ENCODE assay signal across 28 cellular contexts in genomic region chr10:71344154-71344915, GRCh38. TPM values are rescaled to one million over a fixed set of nuclear protein-coding genes. Genes with fewer than 3 reads are reported as not detected.
DNase-seq lines count a peak whose midpoint lies in the region; ATAC-seq and TF ChIP-seq lines count a peak whose summit lies in the region.
"Had no signal": no experiment of that assay in that cellular context is flagged by ENCODE, and none has a peak within 500 bp of the region (broad histone marks: within the 10 kb centered on the region; RNA-seq: fewer than 3 reads in every experiment).

No MANE protein-coding gene starts in this region.

- H3K4me2 ChIP-seq in BLaER1 treated with 17β-estradiol and CSF1 and Interleukin-3, amounts not matched to agents 10 nM and 100 nM, result peak overlapping the region; percentile 28 to 79 (median 49)
- H3K4me2 ChIP-seq in hepatocyte, result peak overlapping the region; percentile 45
- H3K4me2 ChIP-seq in neural progenitor cell, result no peak overlapping the region

- intact Hi-C loops in activated T-helper 1 cell treated with anti-CD3 and anti-CD28 coated beads, Interleukin-12 subunit alpha, Interleukin-12 subunit beta, Interleukin-2, Interleukin-4 antibody, amounts not matched to agents 30 ng/mL and 10 ng/mL and 1 ng/mL, durations not matched to agents 14 hours and 24 hours and 36 hours (cut with micrococcal nuclease), result no loop called here

- no peak overlapping the region for H3K27ac Mint-ChIP-seq in neural progenitor cell
- no peak overlapping the region for H3K27ac Mint-ChIP-seq in activated T-helper 1 cell treated with anti-CD3 and anti-CD28 coated beads, Interleukin-12 subunit alpha, Interleukin-12 subunit beta, Interleukin-2, Interleukin-4 antibody, amounts not matched to agents 30 ng/mL and 10 ng/mL and 1 ng/mL, durations not matched to agents 14 hours and 24 hours and 36 hours
- H3K27ac Mint-ChIP-seq: activated naive CD4-positive, alpha-beta T cell treated with anti-CD3 and anti-CD28 coated beads, Interleukin-2, amount 10 ng/mL, durations not matched to agents 7 days and 5 days; activated T-cell treated with anti-CD3 and anti-CD28 coated beads, Interleukin-2, amount 50 U/mL, for 72 hours; T-cell had no signal

- peaks cover 0 to 80% (median 37%) of the 10 kb centered on the region in 11 experiments; a peak in 13 of 22 replicates for H4K20me1 ChIP-seq in BLaER1 treated with 17β-estradiol and CSF1 and Interleukin-3, amounts not matched to agents 10 nM and 100 nM
- H4K20me1 ChIP-seq in hepatocyte (ENCODE audit: insufficient read depth, poor library complexity, severe bottlenecking) (no peaks in the 10 kb centered on the region), neural progenitor cell (ENCODE audit: low read depth) (no peaks in the 10 kb centered on the region)

- H3K4me1 ChIP-seq in BLaER1 treated with 17β-estradiol and CSF1 and Interleukin-3, amounts not matched to agents 10 nM and 100 nM, result peaks cover 17 to 39% (median 23%) of the 10 kb centered on the region in 10 experiments
- H3K4me1 ChIP-seq in HUES64 (ENCODE audit: insufficient read depth, low read length), result peaks cover 23% of the 10 kb centered on the region
- H3K4me1 ChIP-seq in hepatocyte (ENCODE audit: insufficient read depth), result peaks cover 75% of the 10 kb centered on the region
- peaks cover 19% of the 10 kb centered on the region for H3K4me1 ChIP-seq in neural progenitor cell

- no peaks in the 10 kb centered on the region for H3K9me3 Mint-ChIP-seq in neural progenitor cell
- H3K9me3 Mint-ChIP-seq in activated T-helper 1 cell treated with anti-CD3 and anti-CD28 coated beads, Interleukin-12 subunit alpha, Interleukin-12 subunit beta, Interleukin-2, Interleukin-4 antibody, amounts not matched to agents 30 ng/mL and 10 ng/mL and 1 ng/mL, durations not matched to agents 14 hours and 24 hours and 36 hours, result no peaks in the 10 kb centered on the region
- H3K9me3 Mint-ChIP-seq: activated naive CD4-positive, alpha-beta T cell treated with anti-CD3 and anti-CD28 coated beads, Interleukin-2, amount 10 ng/mL, durations not matched to agents 7 days and 5 days; activated T-cell treated with anti-CD3 and anti-CD28 coated beads, Interleukin-2, amount 50 U/mL, for 72 hours; T-cell had no signal

- H3K27me3 Mint-ChIP-seq in neural progenitor cell (ENCODE audit: insufficient read depth, low read depth), result peaks cover 8% of the 10 kb centered on the region
- no peaks in the 10 kb centered on the region for H3K27me3 Mint-ChIP-seq in activated T-helper 1 cell treated with anti-CD3 and anti-CD28 coated beads, Interleukin-12 subunit alpha, Interleukin-12 subunit beta, Interleukin-2, Interleukin-4 antibody, amounts not matched to agents 30 ng/mL and 10 ng/mL and 1 ng/mL, durations not matched to agents 14 hours and 24 hours and 36 hours (ENCODE audit: insufficient read depth)
- H3K27me3 Mint-ChIP-seq: activated naive CD4-positive, alpha-beta T cell treated with anti-CD3 and anti-CD28 coated beads, Interleukin-2, amount 10 ng/mL, durations not matched to agents 7 days and 5 days; T-cell had no signal

- H3K36me3 Mint-ChIP-seq in neural progenitor cell, result no peaks in the 10 kb centered on the region
- no peaks in the 10 kb centered on the region for H3K36me3 Mint-ChIP-seq in activated T-helper 1 cell treated with anti-CD3 and anti-CD28 coated beads, Interleukin-12 subunit alpha, Interleukin-12 subunit beta, Interleukin-2, Interleukin-4 antibody, amounts not matched to agents 30 ng/mL and 10 ng/mL and 1 ng/mL, durations not matched to agents 14 hours and 24 hours and 36 hours (ENCODE audit: low read depth)
- H3K36me3 Mint-ChIP-seq: activated naive CD4-positive, alpha-beta T cell treated with anti-CD3 and anti-CD28 coated beads, Interleukin-2, amount 10 ng/mL, durations not matched to agents 7 days and 5 days had no signal

- peaks cover 44% of the 10 kb centered on the region for H3K4me1 Mint-ChIP-seq in neural progenitor cell
- H3K4me1 Mint-ChIP-seq in activated T-helper 1 cell treated with anti-CD3 and anti-CD28 coated beads, Interleukin-12 subunit alpha, Interleukin-12 subunit beta, Interleukin-2, Interleukin-4 antibody, amounts not matched to agents 30 ng/mL and 10 ng/mL and 1 ng/mL, durations not matched to agents 14 hours and 24 hours and 36 hours (ENCODE audit: low read depth), result no peaks in the 10 kb centered on the region
- H3K4me1 Mint-ChIP-seq: activated naive CD4-positive, alpha-beta T cell treated with anti-CD3 and anti-CD28 coated beads, Interleukin-2, amount 10 ng/mL, durations not matched to agents 7 days and 5 days; T-cell had no signal

- DNase-seq in hepatocyte (ENCODE audit: low spot score), result no peak
- DNase-seq in neural progenitor cell (ENCODE audit: low spot score), result peak; percentile 34
- DNase-seq in epidermal melanocyte (ENCODE audit: insufficient read length, low spot score), result no peak
- DNase-seq in stimulated activated CD8-positive, alpha-beta memory T cell treated with anti-CD3 and anti-CD28 coated beads, Interleukin-4, amount 100 ng/mL, for 48 hours, result no peak
- no peak for DNase-seq in activated T-helper 1 cell treated with anti-CD3 and anti-CD28 coated beads, Interleukin-12 subunit alpha, Interleukin-12 subunit beta, Interleukin-2, Interleukin-4 antibody, amounts not matched to agents 30 ng/mL and 10 ng/mL and 1 ng/mL, durations not matched to agents 14 hours and 24 hours and 36 hours (ENCODE audit: low spot score)
- DNase-seq: ACHN; activated naive CD4-positive, alpha-beta T cell treated with anti-CD3 and anti-CD28 coated beads, Interleukin-2, amount 10 ng/mL, durations not matched to agents 7 days and 5 days; activated T-cell treated with anti-CD3 and anti-CD28 coated beads, Interleukin-2, amount 50 U/mL, for 72 hours; C1 segment of cervical spinal cord; dermis blood vessel endothelial cell; EL; head of caudate nucleus; Karpas-422; kidney; NCI-H187 treated with DMSO at 0.1 percent for 48 hours; NCI-H446 treated with DMSO at 0.1 percent for 48 hours; small intestine; stimulated activated CD4-positive, alpha-beta T cell treated with anti-CD3 and anti-CD28 coated beads, Interleukin-4, amount 100 ng/mL, for 1 hour; stimulated activated naive CD8-positive, alpha-beta T cell treated with anti-CD3 and anti-CD28 coated beads, Interleukin-15, Interleukin-2, amounts not matched to agents 100 U/mL and 50 U/mL, for 24 hours; T-cell had no signal

- H3K4me3 ChIP-seq in BLaER1 treated with 17β-estradiol and CSF1 and Interleukin-3, amounts not matched to agents 10 nM and 100 nM, result no peak overlapping the region
- H3K4me3 ChIP-seq in HUES64 (ENCODE audit: low read length) (no peak overlapping the region; the same call in 1 of the 2 replicates), hepatocyte (no peak overlapping the region), neural progenitor cell (no peak overlapping the region)
- H3K4me3 ChIP-seq: cardiac muscle cell, lung, thyroid gland had no signal

- H3K9me3 ChIP-seq in BLaER1 treated with 17β-estradiol and CSF1 and Interleukin-3, amounts not matched to agents 10 nM and 100 nM (replicated peaks in 1 of 11), result no peaks in the 10 kb centered on the region
- H3K9me3 ChIP-seq in HUES64 (ENCODE audit: insufficient read depth, low read depth, low read length) (no peaks in the 10 kb centered on the region), hepatocyte (ENCODE audit: low read depth) (no peaks in the 10 kb centered on the region), neural progenitor cell (ENCODE audit: low read depth) (no peaks in the 10 kb centered on the region)
- H3K9me3 ChIP-seq: thyroid gland had no signal

- no peaks in the 10 kb centered on the region for H3K9me2 ChIP-seq in hepatocyte (replicated peaks; ENCODE audit: insufficient read depth)

- H2AFZ ChIP-seq in hepatocyte, result no peak overlapping the region
- no peak overlapping the region for H2AFZ ChIP-seq in neural progenitor cell (replicated peaks)

- no peak overlapping the region for H3K4me3 Mint-ChIP-seq in neural progenitor cell
- H3K4me3 Mint-ChIP-seq in activated T-helper 1 cell treated with anti-CD3 and anti-CD28 coated beads, Interleukin-12 subunit alpha, Interleukin-12 subunit beta, Interleukin-2, Interleukin-4 antibody, amounts not matched to agents 30 ng/mL and 10 ng/mL and 1 ng/mL, durations not matched to agents 14 hours and 24 hours and 36 hours, result no peak overlapping the region
- H3K4me3 Mint-ChIP-seq: activated naive CD4-positive, alpha-beta T cell treated with anti-CD3 and anti-CD28 coated beads, Interleukin-2, amount 10 ng/mL, durations not matched to agents 7 days and 5 days; activated T-cell treated with anti-CD3 and anti-CD28 coated beads, Interleukin-2, amount 50 U/mL, for 72 hours; T-cell had no signal

- no peaks in the 10 kb centered on the region for H3K27me3 ChIP-seq in BLaER1 treated with 17β-estradiol and CSF1 and Interleukin-3, amounts not matched to agents 10 nM and 100 nM
- H3K27me3 ChIP-seq in HUES64 (ENCODE audit: insufficient read depth, low read length) (no peaks in the 10 kb centered on the region), hepatocyte (no peaks in the 10 kb centered on the region), neural progenitor cell (no peaks in the 10 kb centered on the region)
- H3K27me3 ChIP-seq: cardiac muscle cell, thyroid gland had no signal

- no peak for TF ChIP-seq CTCF in hepatocyte (IDR thresholded peaks at IDR 0.05; ENCODE audit: poor library complexity)
- TF ChIP-seq CTCF in neural progenitor cell (IDR thresholded peaks at IDR 0.05), result no peak

- H3K9ac ChIP-seq in BLaER1 treated with 17β-estradiol and CSF1 and Interleukin-3, amounts not matched to agents 10 nM and 100 nM, result no peak overlapping the region; a peak in 1 of 22 replicates
- H3K9ac ChIP-seq in HUES64 (ENCODE audit: low read depth, low read length) (peak overlapping the region; percentile 23), neural progenitor cell (no peak overlapping the region)

- 40% methylated on average over 8 of the region's 8 CpGs for WGBS in HUES64
- 76% methylated on average over 8 of the region's 8 CpGs for WGBS in hepatocyte (ENCODE audit: low lambda C conversion rate, missing lambda C conversion rate)

- H3F3A ChIP-seq in neural progenitor cell (ENCODE audit: low read depth), result peaks cover 12% of the 10 kb centered on the region

- H3K79me2 ChIP-seq in hepatocyte (no peaks in the 10 kb centered on the region), neural progenitor cell (ENCODE audit: low read depth) (no peaks in the 10 kb centered on the region)

- ATAC-seq in GM21723 (IDR thresholded peaks at IDR 0.05; ENCODE audit: unreplicated experiment), result no peak
- ATAC-seq: activated T-cell treated with anti-CD3 and anti-CD28 coated beads, Interleukin-2, amount 50 U/mL, for 72 hours; Panc1; stimulated activated naive CD8-positive, alpha-beta T cell treated with anti-CD3 and anti-CD28 coated beads, Interleukin-15, Interleukin-2, amounts not matched to agents 100 U/mL and 50 U/mL, for 24 hours; T-cell had no signal

- peak overlapping the region in 2 of 11 experiments; percentile 13 to 23; a peak in 3 of 22 replicates for H3K27ac ChIP-seq in BLaER1 treated with 17β-estradiol and CSF1 and Interleukin-3, amounts not matched to agents 10 nM and 100 nM
- H3K27ac ChIP-seq in HUES64 (ENCODE audit: low read depth, low read length), result peak overlapping the region; percentile 91
- peak overlapping the region; percentile 93 for H3K27ac ChIP-seq in hepatocyte
- no peak overlapping the region for H3K27ac ChIP-seq in neural progenitor cell
- H3K27ac ChIP-seq: cardiac muscle cell, epithelial cell of prostate, thyroid gland had no signal

- H3K36me3 ChIP-seq in BLaER1 treated with 17β-estradiol and CSF1 and Interleukin-3, amounts not matched to agents 10 nM and 100 nM, result peaks cover 2 to 49% (median 16%) of the 10 kb centered on the region in 11 experiments; a peak in 18 of 22 replicates
- H3K36me3 ChIP-seq in HUES64 (ENCODE audit: insufficient read depth, low read length) (no peaks in the 10 kb centered on the region), hepatocyte (replicated peaks; ENCODE audit: insufficient read depth, low read depth) (no peaks in the 10 kb centered on the region), neural progenitor cell (no peaks in the 10 kb centered on the region)
- H3K36me3 ChIP-seq: cardiac muscle cell, thyroid gland had no signal

RNA-seq across cellular contexts. Expression of gene SLC29A3, which starts 25.3 kb away (rescaled TPM):
- 10.5 TPM for polyA plus RNA-seq in HUES64 (2013, experiment 1 of 2)
- 10.5 TPM for polyA plus RNA-seq in HUES64 (2013, experiment 2 of 2)
- 8.4 and 11.4 TPM in 2 replicates for total RNA-seq in hepatocyte
- polyA plus RNA-seq in hepatocyte, result 11.3 and 12.0 TPM in 2 replicates
- total RNA-seq in neural progenitor cell (ENCODE audit: low replicate concordance), result 2.5 and 9.0 TPM in 2 replicates
- 6.6 and 6.8 TPM in 2 replicates for total RNA-seq in activated T-helper 1 cell treated with anti-CD3 and anti-CD28 coated beads, Interleukin-12 subunit alpha, Interleukin-12 subunit beta, Interleukin-2, Interleukin-4 antibody, amounts not matched to agents 30 ng/mL and 10 ng/mL and 1 ng/mL, durations not matched to agents 14 hours and 24 hours and 36 hours

RNA-seq across cellular contexts. Expression of gene CDH23, which starts 52.4 kb away (rescaled TPM):
- 4.0 TPM for polyA plus RNA-seq in HUES64 (2013, experiment 1 of 2)
- polyA plus RNA-seq in HUES64 (2013, experiment 2 of 2), result 5.1 TPM
- total RNA-seq in hepatocyte (0.30 and 0.56 TPM in 2 replicates), neural progenitor cell (ENCODE audit: low replicate concordance) (5.9 and 10.3 TPM in 2 replicates)
- polyA plus RNA-seq in hepatocyte, result 0.66 and 1.5 TPM in 2 replicates
- total RNA-seq in activated T-helper 1 cell treated with anti-CD3 and anti-CD28 coated beads, Interleukin-12 subunit alpha, Interleukin-12 subunit beta, Interleukin-2, Interleukin-4 antibody, amounts not matched to agents 30 ng/mL and 10 ng/mL and 1 ng/mL, durations not matched to agents 14 hours and 24 hours and 36 hours, result 0.51 and 0.57 TPM in 2 replicates
